Comparison of ENCODE assay signal across 23 cellular contexts in genomic region chr5:83197326-83197725, GRCh38.
DNase-seq lines count a peak whose midpoint lies in the region; ATAC-seq and TF ChIP-seq lines count a peak whose summit lies in the region.
"Had no signal": no experiment of that assay in that cellular context is flagged by ENCODE, and none has a peak within 500 bp of the region (broad histone marks: within the 10 kb centered on the region; RNA-seq: fewer than 3 reads in every experiment).

No MANE protein-coding gene starts in this region.

- ATAC-seq in activated T-helper 17 cell treated with anti-CD3 and anti-CD28 coated beads, Interleukin-2, amount 50 U/mL, for 72 hours (replicated peaks) = no peak
- ATAC-seq: A549, GM12878, HepG2, left colon, T-helper 17 cell, upper lobe of right lung had no signal

- no peaks in the 10 kb centered on the region for H3K9me3 Mint-ChIP-seq in activated T-helper 17 cell treated with anti-CD3 and anti-CD28 coated beads, Interleukin-2, amount 50 U/mL, for 72 hours
- H3K9me3 Mint-ChIP-seq: activated CD4-positive, alpha-beta memory T cell treated with anti-CD3 and anti-CD28 coated beads for 36 hours; central memory CD8-positive, alpha-beta T cell had no signal

- H3K4me1 Mint-ChIP-seq in activated T-helper 17 cell treated with anti-CD3 and anti-CD28 coated beads, Interleukin-2, amount 50 U/mL, for 72 hours = no peaks in the 10 kb centered on the region
- H3K4me1 Mint-ChIP-seq: central memory CD8-positive, alpha-beta T cell; T-helper 17 cell had no signal

- H3K27ac Mint-ChIP-seq in activated T-helper 17 cell treated with anti-CD3 and anti-CD28 coated beads, Interleukin-2, amount 50 U/mL, for 72 hours = no peak overlapping the region
- H3K27ac Mint-ChIP-seq: activated CD4-positive, alpha-beta memory T cell treated with anti-CD3 and anti-CD28 coated beads for 36 hours; T-helper 17 cell had no signal

- H3K36me3 Mint-ChIP-seq in activated T-helper 17 cell treated with anti-CD3 and anti-CD28 coated beads, Interleukin-2, amount 50 U/mL, for 72 hours (ENCODE audit: low read depth) = peaks cover 5% of the 10 kb centered on the region

- no peak overlapping the region for H3K27ac ChIP-seq in sigmoid colon
- H3K27ac ChIP-seq: A549; BLaER1 treated with 17β-estradiol and CSF1 and Interleukin-3, amounts not matched to agents 10 nM and 100 nM; neutrophil; spleen; upper lobe of right lung had no signal

- H3K27me3 ChIP-seq in neuron (ENCODE audit: insufficient read depth, low read length) (no peaks in the 10 kb centered on the region), sigmoid colon (no peaks in the 10 kb centered on the region)
- H3K27me3 ChIP-seq: BLaER1 treated with 17β-estradiol and CSF1 and Interleukin-3, amounts not matched to agents 10 nM and 100 nM; neutrophil; spleen; upper lobe of right lung had no signal

- H3K27me3 Mint-ChIP-seq in activated T-helper 17 cell treated with anti-CD3 and anti-CD28 coated beads, Interleukin-2, amount 50 U/mL, for 72 hours = no peaks in the 10 kb centered on the region
- H3K27me3 Mint-ChIP-seq: activated CD4-positive, alpha-beta memory T cell treated with anti-CD3 and anti-CD28 coated beads for 36 hours; central memory CD8-positive, alpha-beta T cell; T-helper 17 cell had no signal

- H2AFZ ChIP-seq in neuron (ENCODE audit: low read depth, low read length) = peak overlapping the region; percentile 56

- intact Hi-C loops in sigmoid colon (cut with DNase I) = no loop called here

- TF ChIP-seq EP300 in sigmoid colon (IDR thresholded peaks at IDR 0.05) = no peak

- no peak for TF ChIP-seq POLR2A in sigmoid colon (IDR thresholded peaks at IDR 0.05)

- no peak overlapping the region for H3K4me3 ChIP-seq in neuron (ENCODE audit: low read length)
- H3K4me3 ChIP-seq in sigmoid colon = no peak overlapping the region
- H3K4me3 ChIP-seq: A549; BLaER1 treated with 17β-estradiol and CSF1 and Interleukin-3, amounts not matched to agents 10 nM and 100 nM; GM12878; spleen; upper lobe of right lung had no signal

- DNase-seq in NCI-H187 treated with DMSO at 0.1 percent for 48 hours (lab: John Stamatoyannopoulos, UW) = peak; percentile 14
- DNase-seq in NCI-H187 (lab: John Stamatoyannopoulos, UW) = no peak
- DNase-seq in NCI-H2081 (lab: John Stamatoyannopoulos, UW) = peak; percentile 64 to 89
- DNase-seq in NCI-H82 treated with DMSO at 0.1 percent for 48 hours (lab: John Stamatoyannopoulos, UW; ENCODE audit: unreplicated experiment) = peak; percentile 60
- no peak for DNase-seq in activated effector memory CD4-positive, alpha-beta T cell treated with anti-CD3 and anti-CD28 coated beads, Interleukin-2, amount 50 U/mL, for 16 hours
- no peak for DNase-seq in sigmoid colon
- DNase-seq: activated CD4-positive, alpha-beta memory T cell treated with anti-CD3 and anti-CD28 coated beads for 36 hours; activated naive CD4-positive, alpha-beta T cell treated with Interleukin-2 at 50 U/mL for 16 hours; activated T-cell treated with anti-CD3 and anti-CD28 coated beads for 4 hours; left colon; SIG-M5; spleen; stimulated activated CD8-positive, alpha-beta memory T cell treated with anti-CD3 and anti-CD28 coated beads, Interleukin-4, amount 100 ng/mL, for 48 hours; T-helper 17 cell; upper lobe of right lung had no signal

- no peak for TF ChIP-seq CTCF in sigmoid colon (IDR thresholded peaks at IDR 0.05)

- H3K36me3 ChIP-seq in neuron (ENCODE audit: insufficient read depth, low read length) (no peaks in the 10 kb centered on the region), sigmoid colon (peaks cover 0 to 2% (median 0%) of the 10 kb centered on the region in 4 donors)
- H3K36me3 ChIP-seq: upper lobe of right lung had no signal

- H3K4me3 Mint-ChIP-seq in activated T-helper 17 cell treated with anti-CD3 and anti-CD28 coated beads, Interleukin-2, amount 50 U/mL, for 72 hours = no peak overlapping the region
- H3K4me3 Mint-ChIP-seq: activated CD4-positive, alpha-beta memory T cell treated with anti-CD3 and anti-CD28 coated beads for 36 hours; central memory CD8-positive, alpha-beta T cell; T-helper 17 cell had no signal

- 89 to 90% methylated on average over 2 of the region's 2 CpGs for WGBS in sigmoid colon, 2 donors

- no peaks in the 10 kb centered on the region for H3K9me3 ChIP-seq in neuron (ENCODE audit: low read length)
- H3K9me3 ChIP-seq in sigmoid colon = no peaks in the 10 kb centered on the region
- H3K9me3 ChIP-seq: A549; BLaER1 treated with 17β-estradiol and CSF1 and Interleukin-3, amounts not matched to agents 10 nM and 100 nM; neutrophil; spleen; upper lobe of right lung had no signal

- H3K4me1 ChIP-seq in neuron (ENCODE audit: insufficient read depth, low read length) (peaks cover 14% of the 10 kb centered on the region), sigmoid colon (no peaks in the 10 kb centered on the region)
- H3K4me1 ChIP-seq: A549; BLaER1 treated with 17β-estradiol and CSF1 and Interleukin-3, amounts not matched to agents 10 nM and 100 nM; spleen; upper lobe of right lung had no signal

Comparison
In these comparisons a context has a peak if more than half of its experiments do, and no peak if none do; other contexts are left out.
1. DNase-seq: peak in NCI-H187 treated with DMSO at 0.1 percent for 48 hours (single experiment), NCI-H2081 (2 of 2) and NCI-H82 treated with DMSO at 0.1 percent for 48 hours (single experiment); none in NCI-H187 (0 of 2), activated effector memory CD4-positive, alpha-beta T cell treated with anti-CD3 and anti-CD28 coated beads, Interleukin-2, amount 50 U/mL, for 16 hours (single experiment) and sigmoid colon (single experiment).